ENCODE assay signal across 5 cellular contexts in the genomic region with DNA sequence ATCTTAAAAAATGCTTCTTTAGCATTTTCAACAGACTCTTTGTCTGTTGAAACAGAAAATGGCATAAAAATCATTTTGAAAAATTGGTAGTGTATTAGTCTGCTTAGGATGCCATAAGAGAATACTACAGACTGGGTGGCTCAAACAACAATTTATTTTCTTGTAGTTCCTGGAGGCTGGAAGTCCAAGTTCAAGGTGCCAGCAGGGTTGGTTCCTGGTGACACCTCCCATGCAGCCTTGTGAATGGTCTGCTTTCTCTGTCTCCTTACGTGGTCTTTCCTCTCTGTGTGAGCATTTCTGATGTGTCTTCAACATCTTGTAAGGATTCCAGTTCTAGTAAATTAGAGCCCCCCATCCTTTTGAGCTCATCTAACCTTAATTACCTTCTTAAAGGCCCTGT.
"Had no signal": no experiment of that assay in that cellular context is flagged by ENCODE, and none has a peak within 500 bp of the region (broad histone marks: within the 10 kb centered on the region; RNA-seq: fewer than 3 reads in every experiment).

No MANE protein-coding gene starts in this region.

- H3K4me3 ChIP-seq: K562 had no signal

- H3K27ac ChIP-seq: HL-60 had no signal

- DNase-seq: IMR-90, KBM-7, KG1 had no signal
